16 cellular contexts compared by ENCODE assay signal in the genomic region with DNA sequence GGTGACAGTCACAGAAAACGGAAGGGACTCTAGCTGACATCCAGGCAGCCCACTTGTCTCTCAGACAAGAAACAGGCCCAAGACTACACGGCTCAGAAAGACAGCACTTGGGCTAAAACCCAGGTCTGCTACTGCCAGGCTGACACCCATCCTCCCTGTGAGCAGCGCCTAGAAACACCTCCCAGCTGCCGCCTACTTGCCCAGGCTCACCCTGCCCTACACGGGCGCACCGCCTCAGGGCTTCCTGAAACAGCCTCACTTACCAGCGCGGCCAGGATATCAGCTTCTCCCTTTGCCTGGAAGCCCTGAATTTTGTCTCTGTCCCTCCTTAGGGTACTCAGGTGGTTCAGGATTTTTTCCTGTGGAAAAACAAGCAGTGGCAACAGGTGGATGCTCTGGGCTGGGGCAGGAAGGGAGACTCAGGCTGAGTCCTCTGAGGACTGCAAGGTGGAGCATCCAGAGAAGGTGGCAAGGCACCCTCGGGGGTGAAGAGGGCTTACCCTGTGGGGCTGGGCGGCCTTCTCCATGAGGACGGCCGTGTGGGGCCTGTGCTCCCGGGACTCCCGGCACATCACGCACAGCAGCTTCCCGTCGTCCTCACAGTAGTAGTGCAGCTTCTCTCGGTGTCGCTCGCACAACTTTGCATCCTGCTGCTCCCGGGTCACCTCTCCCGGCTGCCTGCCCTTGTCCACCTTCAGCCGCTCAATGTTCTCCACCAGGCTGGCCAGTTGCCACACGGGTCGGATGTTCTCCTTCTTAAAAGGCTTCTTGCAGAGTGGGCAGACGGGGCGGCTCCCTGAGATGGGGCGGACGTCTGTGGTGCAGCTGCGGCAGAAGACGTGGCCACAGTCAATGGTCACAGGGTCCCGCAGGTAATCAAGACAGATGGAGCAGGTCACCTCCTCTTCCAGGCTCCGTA. TPM values are rescaled to one million over a fixed set of nuclear protein-coding genes. Genes with fewer than 3 reads are reported as not detected.
"Had no signal": no experiment of that assay in that cellular context is flagged by ENCODE, and none has a peak within 500 bp of the region (broad histone marks: within the 10 kb centered on the region; RNA-seq: fewer than 3 reads in every experiment).

No MANE protein-coding gene starts in this region.

- H3K27ac Mint-ChIP-seq: activated CD4-positive, alpha-beta memory T cell treated with anti-CD3 and anti-CD28 coated beads for 36 hours; nephron; progenitor cell of endocrine pancreas had no signal

- H3K9me3 Mint-ChIP-seq: activated CD4-positive, alpha-beta memory T cell treated with anti-CD3 and anti-CD28 coated beads for 36 hours; nephron had no signal

- H3K9me3 ChIP-seq: stomach, testis, upper lobe of right lung had no signal

- DNase-seq: activated CD4-positive, alpha-beta memory T cell treated with anti-CD3 and anti-CD28 coated beads for 36 hours; activated CD8-positive, alpha-beta memory T cell treated with anti-CD3 and anti-CD28 coated beads, Interleukin-2, amount 50 U/mL, for 48 hours; activated naive CD4-positive, alpha-beta T cell treated with Interleukin-2 at 50 U/mL for 16 hours; dorsolateral prefrontal cortex; occipital lobe; stomach; T-helper 9 cell; testis; upper lobe of right lung had no signal

- H3K4me1 Mint-ChIP-seq: nephron had no signal

- H3K4me3 Mint-ChIP-seq: activated CD4-positive, alpha-beta memory T cell treated with anti-CD3 and anti-CD28 coated beads for 36 hours; nephron had no signal

- FAIRE-seq: endometrium had no signal

- ATAC-seq: right cardiac atrium, upper lobe of right lung had no signal

- H3K27ac ChIP-seq: cardiac muscle cell, dorsolateral prefrontal cortex, SK-N-MC, stomach, testis, upper lobe of right lung had no signal

- H3K4me3 ChIP-seq: cardiac muscle cell, dorsolateral prefrontal cortex, SK-N-MC, stomach, testis, upper lobe of right lung had no signal

- H3K27me3 ChIP-seq: cardiac muscle cell, dorsolateral prefrontal cortex, stomach, testis, upper lobe of right lung had no signal

- H3K4me1 ChIP-seq: testis had no signal

- H3K27me3 Mint-ChIP-seq: activated CD4-positive, alpha-beta memory T cell treated with anti-CD3 and anti-CD28 coated beads for 36 hours; progenitor cell of endocrine pancreas had no signal

RNA-seq across cellular contexts. Expression of a gene that starts 35.1 kb away (rescaled TPM):
- total RNA-seq: cardiac muscle cell, dorsolateral prefrontal cortex, occipital lobe, progenitor cell of endocrine pancreas, right cardiac atrium, upper lobe of right lung had no signal
- polyA plus RNA-seq: cardiac muscle cell, esophagus, right cardiac atrium had no signal

RNA-seq across cellular contexts. Expression of a gene that starts 37.4 kb away (rescaled TPM):
- total RNA-seq: cardiac muscle cell, progenitor cell of endocrine pancreas, right cardiac atrium, upper lobe of right lung had no signal
- polyA plus RNA-seq: cardiac muscle cell, esophagus, right cardiac atrium, stomach had no signal
